15 cellular contexts compared by ENCODE assay signal in the genomic region with DNA sequence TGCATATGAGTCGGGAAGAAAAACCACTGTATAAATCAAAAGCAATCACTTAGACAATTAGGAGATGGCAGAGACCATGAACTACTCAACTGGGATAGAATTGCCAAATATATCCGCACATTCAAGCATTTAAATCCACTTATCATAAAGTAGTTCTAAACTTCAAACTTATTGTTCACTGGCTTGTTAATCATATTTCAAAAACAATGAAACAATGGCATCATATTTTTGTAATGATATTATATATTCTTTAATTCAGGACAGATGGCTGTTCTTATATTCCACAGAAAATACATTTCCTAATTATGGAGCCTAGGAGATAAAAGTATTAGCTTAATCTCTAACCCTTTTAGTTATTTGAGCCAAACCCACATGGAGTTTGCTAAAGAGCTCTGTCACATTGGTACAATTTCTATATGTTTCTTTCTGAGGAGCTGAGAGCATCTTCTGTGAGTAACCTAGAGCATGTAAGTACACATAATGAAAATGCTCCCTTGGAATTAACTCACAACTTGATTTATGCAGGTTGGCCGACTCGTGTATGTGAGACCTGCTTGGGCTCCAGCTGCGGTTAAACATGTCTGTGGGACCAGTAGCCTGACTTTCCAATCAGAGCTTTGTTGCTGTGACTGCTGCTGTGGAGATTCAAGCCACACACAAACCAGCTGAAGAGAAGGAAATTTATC.
"Had no signal": no experiment of that assay in that cellular context is flagged by ENCODE, and none has a peak within 500 bp of the region (broad histone marks: within the 10 kb centered on the region; RNA-seq: fewer than 3 reads in every experiment).

No MANE protein-coding gene starts in this region.

- H3K4me3 ChIP-seq: breast epithelium, dorsolateral prefrontal cortex, psoas muscle, spleen, transverse colon had no signal

- H3K27me3 ChIP-seq: breast epithelium, dorsolateral prefrontal cortex, spleen, transverse colon had no signal

- H3K36me3 ChIP-seq: breast epithelium, spleen, transverse colon had no signal

- H3K27me3 Mint-ChIP-seq: naive thymus-derived CD8-positive, alpha-beta T cell; stimulated activated naive B cell treated with anti-CD40 and anti-IgM and Interleukin-4, amounts not matched to agents 10 μg/mL and 1 μg/mL and 100 μg/mL, for 72 hours had no signal

- H3K36me3 Mint-ChIP-seq: activated naive CD4-positive, alpha-beta T cell treated with anti-CD3 and anti-CD28 coated beads, Interleukin-2, amount 50 U/mL, for 72 hours; immature natural killer cell; naive thymus-derived CD8-positive, alpha-beta T cell; stimulated activated naive B cell treated with anti-CD40 and anti-IgM and Interleukin-4, amounts not matched to agents 10 μg/mL and 1 μg/mL and 100 μg/mL, for 72 hours had no signal

- H3K9me3 ChIP-seq: breast epithelium, psoas muscle, transverse colon had no signal

- H3K4me1 Mint-ChIP-seq: immature natural killer cell; naive thymus-derived CD8-positive, alpha-beta T cell; stimulated activated naive B cell treated with anti-CD40 and anti-IgM and Interleukin-4, amounts not matched to agents 10 μg/mL and 1 μg/mL and 100 μg/mL, for 72 hours had no signal

- H3K27ac ChIP-seq: breast epithelium, dorsolateral prefrontal cortex, psoas muscle, spleen, transverse colon had no signal

- H3K27ac Mint-ChIP-seq: activated naive CD4-positive, alpha-beta T cell treated with anti-CD3 and anti-CD28 coated beads, Interleukin-2, amount 50 U/mL, for 72 hours; immature natural killer cell; naive thymus-derived CD8-positive, alpha-beta T cell; stimulated activated naive B cell treated with anti-CD40 and anti-IgM and Interleukin-4, amounts not matched to agents 10 μg/mL and 1 μg/mL and 100 μg/mL, for 72 hours had no signal

- H3K4me1 ChIP-seq: breast epithelium, psoas muscle, spleen, transverse colon had no signal

- DNase-seq: activated CD4-positive, alpha-beta T cell treated with anti-CD3 and anti-CD28 coated beads, Interleukin-2, amount 50 U/mL, for 1 hour; activated effector memory CD4-positive, alpha-beta T cell treated with Interleukin-2 at 50 U/mL for 16 hours; amniotic stem cell; dorsolateral prefrontal cortex; immature natural killer cell; left colon; naive thymus-derived CD8-positive, alpha-beta T cell; psoas muscle; spleen; stimulated activated CD4-positive, alpha-beta T cell treated with anti-CD3 and anti-CD28 coated beads, Interleukin-1b, Interleukin-23, amount 100 ng/mL, for 48 hours; stimulated activated naive B cell treated with anti-CD40 and anti-IgM and Interleukin-4, amounts not matched to agents 10 μg/mL and 1 μg/mL and 100 μg/mL, for 72 hours; substantia nigra; transverse colon had no signal

- H3K4me3 Mint-ChIP-seq: immature natural killer cell; naive thymus-derived CD8-positive, alpha-beta T cell; stimulated activated naive B cell treated with anti-CD40 and anti-IgM and Interleukin-4, amounts not matched to agents 10 μg/mL and 1 μg/mL and 100 μg/mL, for 72 hours had no signal
